ENCODE assay signal across 16 cellular contexts in the genomic region with DNA sequence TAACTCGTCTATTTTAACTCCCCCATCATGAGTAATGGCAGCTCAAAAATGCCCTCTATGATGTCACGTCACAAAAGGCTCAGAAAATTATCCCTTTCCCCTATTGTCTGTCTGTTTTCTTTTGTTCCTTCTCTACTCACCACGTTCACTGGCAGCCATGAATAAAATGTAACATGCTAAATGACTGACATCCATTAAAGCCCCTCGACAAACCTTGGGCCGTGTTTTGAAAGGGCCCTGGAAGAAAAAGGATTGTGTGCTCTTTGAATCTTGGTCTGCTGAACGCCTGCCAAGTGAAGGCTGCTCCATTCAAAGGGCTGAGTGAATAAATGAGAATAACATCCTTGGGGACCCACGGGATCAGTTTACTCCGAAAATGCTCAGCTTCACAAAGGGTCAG.
DNase-seq lines count a peak whose midpoint lies in the region; TF ChIP-seq lines count a peak whose summit lies in the region.
"Had no signal": no experiment of that assay in that cellular context is flagged by ENCODE, and none has a peak within 500 bp of the region (broad histone marks: within the 10 kb centered on the region; RNA-seq: fewer than 3 reads in every experiment).

No MANE protein-coding gene starts in this region.

- no peak overlapping the region for H3K4ac ChIP-seq in neuronal stem cell (ENCODE audit: low read length)

- H2BK120ac ChIP-seq in neuronal stem cell (ENCODE audit: low read depth, low read length) = no peak overlapping the region

- H2BK5ac ChIP-seq in neuronal stem cell (ENCODE audit: low read length) = no peak overlapping the region

- H2BK12ac ChIP-seq in neuronal stem cell (ENCODE audit: low read length) = no peak overlapping the region

- H3K79me1 ChIP-seq in neuronal stem cell (ENCODE audit: low read depth, low read length) = no peaks in the 10 kb centered on the region

- H2AK5ac ChIP-seq in neuronal stem cell (ENCODE audit: low read depth, low read length) = no peak overlapping the region

- no peak for TF ChIP-seq CTCF in C4-2B (conservative IDR thresholded peaks at IDR 0.05)

- no peak overlapping the region for H4K91ac ChIP-seq in neuronal stem cell (ENCODE audit: low read depth, low read length, poor library complexity)

- H3K18ac ChIP-seq in neuronal stem cell (ENCODE audit: low read length) = no peak overlapping the region

- H3K4me3 ChIP-seq in ectodermal cell (ENCODE audit: insufficient read depth, low read depth, low read length) (no peak overlapping the region), neuronal stem cell (ENCODE audit: low read length in 2 of 2) (peak overlapping the region in 1 of 2 donors; percentile 6)
- H3K4me3 ChIP-seq: ascending aorta, SJSA1 had no signal

- H4K8ac ChIP-seq in neuronal stem cell (ENCODE audit: low read depth, low read length) = no peak overlapping the region

- H3K23ac ChIP-seq in neuronal stem cell (ENCODE audit: low read depth, low read length, poor library complexity) = no peak overlapping the region

- WGBS in ectodermal cell, 2 experiments = 25 to 42% methylated on average over 8 of the region's 8 CpGs
- WGBS in neuronal stem cell (ENCODE audit: extremely low coverage in 2 of 2, insufficient read length in 2 of 2, insufficient replicate concordance in 1 of 2), 2 donors = no CpG with 5 or more reads among the region's 8 CpGs

- DNase-seq in NCI-H1105 treated with DMSO at 0.1 percent for 48 hours (lab: John Stamatoyannopoulos, UW) (peak; percentile 50), neuronal stem cell (ENCODE audit: low spot score) (peak; percentile 15), GM03348 (ENCODE audit: low spot score) (no peak), D341Med (ENCODE audit: low spot score) (no peak), kidney tubule cell (ENCODE audit: low spot score) (no peak)
- DNase-seq: activated CD4-positive, CD25-positive, alpha-beta regulatory T cell; activated CD8-positive, alpha-beta T cell treated with anti-CD3 and anti-CD28 coated beads for 36 hours; activated naive CD4-positive, alpha-beta T cell treated with anti-CD3 and anti-CD28 coated beads, Interleukin-2, amount 10 ng/mL, durations not matched to agents 7 days and 5 days; activated T-cell treated with anti-CD3 and anti-CD28 coated beads, Interleukin-2, amount 50 U/mL, for 4 hours; kidney; NCI-H187; NCI-H510A had no signal

- H2AFZ ChIP-seq in neuronal stem cell (ENCODE audit: low read length) = peak overlapping the region; percentile 70

- H3K4me1 ChIP-seq in ectodermal cell (ENCODE audit: control insufficient read depth, insufficient read depth, low read length) = peaks cover 18% of the 10 kb centered on the region
- peaks cover 16 to 34% of the 10 kb centered on the region in 2 donors for H3K4me1 ChIP-seq in neuronal stem cell (ENCODE audit: control insufficient read depth in 2 of 2, insufficient read depth in 1 of 2, low read depth in 1 of 2, low read length in 2 of 2)
- H3K4me1 ChIP-seq: ascending aorta, SJSA1 had no signal

- no peak overlapping the region for H3K4me2 ChIP-seq in neuronal stem cell (ENCODE audit: insufficient read depth, low read length, poor library complexity, severe bottlenecking)

- no peak overlapping the region for H3K9ac ChIP-seq in neuronal stem cell (ENCODE audit: low read depth, low read length, poor library complexity)

- H3K36me3 ChIP-seq in ectodermal cell (ENCODE audit: control insufficient read depth, insufficient read depth, low read length) (no peaks in the 10 kb centered on the region), neuronal stem cell (replicated peaks in 1 of 2; ENCODE audit: control insufficient read depth in 2 of 2, insufficient read depth in 2 of 2, low read length in 2 of 2) (no peaks in the 10 kb centered on the region)
- H3K36me3 ChIP-seq: ascending aorta, SJSA1 had no signal

- H3K27me3 ChIP-seq in ectodermal cell (ENCODE audit: control insufficient read depth, insufficient read depth, low read length, poor library complexity, severe bottlenecking) (no peaks in the 10 kb centered on the region), neuronal stem cell (ENCODE audit: control insufficient read depth in 3 of 3, insufficient read depth in 3 of 3, low read depth in 1 of 3, low read length in 3 of 3) (no peaks in the 10 kb centered on the region)
- H3K27me3 ChIP-seq: ascending aorta had no signal

- no peaks in the 10 kb centered on the region for H3K9me3 ChIP-seq in ectodermal cell (ENCODE audit: control insufficient read depth, low read length)
- H3K9me3 ChIP-seq in neuronal stem cell (replicated peaks in 1 of 2; ENCODE audit: control insufficient read depth in 2 of 2, insufficient read depth in 1 of 2, low read depth in 1 of 2, low read length in 2 of 2) = no peaks in the 10 kb centered on the region
- H3K9me3 ChIP-seq: ascending aorta, SJSA1 had no signal

- no peak overlapping the region for H2BK15ac ChIP-seq in neuronal stem cell (ENCODE audit: low read length)

- no peak overlapping the region for H3K14ac ChIP-seq in neuronal stem cell (ENCODE audit: low read length)

- H3K27ac ChIP-seq in C4-2B (peak overlapping the region; percentile 75), ectodermal cell (ENCODE audit: insufficient read depth, low read depth, low read length, poor library complexity, severe bottlenecking) (peak overlapping the region; percentile 74), neuronal stem cell (replicated peaks; ENCODE audit: low read length) (peak overlapping the region; percentile 20)
- H3K27ac ChIP-seq: ascending aorta, SJSA1 had no signal

Comparison
In these comparisons a context has a peak if more than half of its experiments do, and no peak if none do; other contexts are left out.
1. H3K27ac ChIP-seq: peak in every context shown above with its lines; median percentile 75 in C4-2B; 74 in ectodermal cell; 20 in neuronal stem cell.
2. DNase-seq: peak in NCI-H1105 treated with DMSO at 0.1 percent for 48 hours (single experiment) and neuronal stem cell (single experiment); none in GM03348 (single experiment), D341Med (single experiment) and kidney tubule cell (single experiment).